7 cellular contexts compared by ENCODE assay signal in the genomic region with DNA sequence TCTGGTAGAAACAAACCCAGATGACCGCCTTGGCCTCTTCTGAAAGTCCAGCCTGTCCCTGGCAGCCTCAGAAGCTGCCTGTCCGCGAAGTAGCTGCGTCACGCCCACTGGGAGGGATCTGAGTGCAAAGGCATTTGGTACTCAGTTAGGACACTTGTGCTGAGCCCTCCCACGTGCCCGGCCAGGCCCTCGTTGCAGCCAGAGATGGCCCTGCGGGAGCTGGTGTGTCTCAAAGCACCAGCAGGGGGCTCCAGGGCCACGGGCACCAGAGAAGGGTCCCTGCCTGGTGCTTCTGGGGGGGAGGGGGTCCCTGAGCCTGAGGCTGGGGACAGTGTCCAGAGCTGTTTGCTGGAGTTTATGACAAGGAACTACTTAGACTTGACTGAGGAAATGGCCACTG. TPM values are rescaled to one million over a fixed set of nuclear protein-coding genes. Genes with fewer than 3 reads are reported as not detected.
DNase-seq lines count a peak whose midpoint lies in the region; ATAC-seq, FAIRE-seq and TF ChIP-seq lines count a peak whose summit lies in the region.
"Had no signal": no experiment of that assay in that cellular context is flagged by ENCODE, and none has a peak within 500 bp of the region (broad histone marks: within the 10 kb centered on the region; RNA-seq: fewer than 3 reads in every experiment).

No MANE protein-coding gene starts in this region.

- peak overlapping the region; percentile 1 for H3K27ac ChIP-seq in right cardiac atrium (ENCODE audit: low read length)

- H3K4me1 ChIP-seq in BE2C (peaks cover 6% of the 10 kb centered on the region), NT2/D1 (ENCODE audit: insufficient read depth, insufficient read length) (peaks cover 18% of the 10 kb centered on the region), right cardiac atrium (ENCODE audit: control insufficient read depth, insufficient read depth, low read length) (peaks cover 2% of the 10 kb centered on the region)

- H3K9me3 ChIP-seq in BE2C (no peaks in the 10 kb centered on the region), NT2/D1 (ENCODE audit: insufficient read depth, low read length) (no peaks in the 10 kb centered on the region), right cardiac atrium (ENCODE audit: control insufficient read depth, low read length) (no peaks in the 10 kb centered on the region)

- peak; percentile 77 for DNase-seq in BE2C
- DNase-seq in NT2/D1 (ENCODE audit: low read depth, low spot score) = peak; percentile 33
- DNase-seq in right cardiac atrium = peak; percentile 82 to 90 (median 89)
- no peak for DNase-seq in retina
- no peak for DNase-seq in DMS153 (lab: John Stamatoyannopoulos, UW)
- no peak for DNase-seq in GM19239 (ENCODE audit: insufficient read length, low spot score)

- H3K27me3 ChIP-seq in BE2C = no peaks in the 10 kb centered on the region
- H3K27me3 ChIP-seq in NT2/D1 (ENCODE audit: insufficient read depth, insufficient read length) = peaks cover 6% of the 10 kb centered on the region
- H3K27me3 ChIP-seq in right cardiac atrium (ENCODE audit: control insufficient read depth, insufficient read depth) = no peaks in the 10 kb centered on the region

- FAIRE-seq in GM19239 (lab: Jason Lieb, UNC) = no peak
- FAIRE-seq: islet of Langerhans had no signal

- intact Hi-C loops in right cardiac atrium (cut with DNase I) = loop anchor here in 3 of 4 donors (2.0 to 5.0 kb wide), 2 partner anchors 58 to 59 kb away; no protein-coding TSS in a partner anchor

- H3K36me3 ChIP-seq in BE2C (peaks cover 55% of the 10 kb centered on the region), NT2/D1 (ENCODE audit: insufficient read depth, insufficient read length, low read length) (peaks cover 65% of the 10 kb centered on the region)

- TF ChIP-seq CTCF in BE2C (IDR thresholded peaks at IDR 0.05; ENCODE audit: low read depth, low read length) = peak; percentile 71

- H3K4me3 ChIP-seq in BE2C (ENCODE audit: low read depth, low read length) = no peak overlapping the region
- no peak overlapping the region for H3K4me3 ChIP-seq in NT2/D1 (ENCODE audit: insufficient read length, low read depth)
- no peak overlapping the region for H3K4me3 ChIP-seq in right cardiac atrium (ENCODE audit: low read length)

- ATAC-seq in right cardiac atrium = peak; percentile 68 to 76

- 23% methylated on average over 10 of the region's 10 CpGs for WGBS in right cardiac atrium

- no peak overlapping the region for H3K9ac ChIP-seq in NT2/D1 (ENCODE audit: insufficient read length, low read depth)

RNA-seq across cellular contexts. Expression of a gene that starts 5.8 kb away (rescaled TPM):
- 55.3 TPM for polyA plus RNA-seq in BE2C (2012; ENCODE audit: insufficient read depth, insufficient read length, low read depth)
- total RNA-seq in right cardiac atrium = 10 to 100 TPM; 14.6 to 16.3 (median 15.3) TPM
- polyA plus RNA-seq in right cardiac atrium = 17.1 TPM

RNA-seq across cellular contexts. Expression of a gene that starts 20.9 kb away (rescaled TPM):
- 126 TPM for polyA plus RNA-seq in BE2C (2012; ENCODE audit: insufficient read depth, insufficient read length, low read depth)
- total RNA-seq in right cardiac atrium = 10 to 100 TPM; 16.7 to 23.2 (median 20.7) TPM
- 25.5 TPM for polyA plus RNA-seq in right cardiac atrium

RNA-seq across cellular contexts. Expression of a gene that starts 36.1 kb away (rescaled TPM):
- 0.14 TPM for polyA plus RNA-seq in BE2C (2012; ENCODE audit: insufficient read depth, insufficient read length, low read depth)
- total RNA-seq in right cardiac atrium = 1 to 10 TPM in 2 of 4 donors, under 1 TPM in 2; 0.43 to 2.1 (median 1.3) TPM
- 0.68 TPM for polyA plus RNA-seq in right cardiac atrium

RNA-seq across cellular contexts. Expression of a gene that starts 38.2 kb away (rescaled TPM):
- 80.6 TPM for polyA plus RNA-seq in BE2C (2012; ENCODE audit: insufficient read depth, insufficient read length, low read depth)
- 10 to 100 TPM; 20.6 to 22.8 (median 22.6) TPM for total RNA-seq in right cardiac atrium
- 20.4 TPM for polyA plus RNA-seq in right cardiac atrium

RNA-seq across cellular contexts. Expression of a gene that starts 44.5 kb away (rescaled TPM):
- polyA plus RNA-seq in BE2C (2012; ENCODE audit: insufficient read depth, insufficient read length, low read depth) = 151 TPM
- 10 to 100 TPM in 2 of 4 donors, 1 to 10 TPM in 2; 8.7 to 13.5 (median 11.6) TPM for total RNA-seq in right cardiac atrium
- 11.6 TPM for polyA plus RNA-seq in right cardiac atrium

Comparison
In these comparisons a context has a peak if more than half of its experiments do, and no peak if none do; other contexts are left out.
1. DNase-seq: peak in BE2C (single experiment), NT2/D1 (single experiment) and right cardiac atrium (3 of 3); none in retina (single experiment), DMS153 (single experiment) and GM19239 (single experiment).